ENCODE assay signal across 1 cellular context in the genomic region with DNA sequence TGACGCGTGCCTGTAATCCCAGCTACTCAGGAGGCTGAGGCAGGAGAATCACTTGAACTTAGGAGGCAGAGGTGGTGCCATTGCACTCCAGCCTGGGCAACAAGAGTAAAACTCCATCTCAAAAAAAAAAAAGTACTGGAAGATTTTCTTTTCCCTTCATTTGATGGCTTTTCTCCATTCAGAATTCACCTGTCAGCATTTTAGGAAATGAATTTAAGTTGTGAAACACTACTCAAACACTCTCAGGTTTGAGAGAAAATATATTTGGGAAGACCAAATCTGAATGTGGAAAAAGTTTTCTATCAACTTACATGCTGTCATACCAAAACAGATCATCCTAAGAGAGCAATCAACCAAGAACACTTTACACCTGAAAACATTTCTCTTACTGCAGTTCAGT.
TF ChIP-seq lines count a peak whose summit lies in the region.

No MANE protein-coding gene starts in this region.

TF ChIP-seq in H1, 55 proteins besides CTCF, POLR2A, EP300 and RAD21:
- no peak for TF ChIP-seq RNF2 (IDR thresholded peaks at IDR 0.05; ENCODE audit: borderline replicate concordance, low read depth, low read length, missing control alignments, poor library complexity, severe bottlenecking)
- no peak for TF ChIP-seq KDM1A (IDR thresholded peaks at IDR 0.05; ENCODE audit: borderline replicate concordance, low read length)
- TF ChIP-seq MAFK (IDR thresholded peaks at IDR 0.05; ENCODE audit: low read depth, low read length), result peak; percentile 7; the same call in 1 of the 2 replicates
- no peak for TF ChIP-seq EZH2 (IDR thresholded peaks at IDR 0.05; ENCODE audit: low read depth, low read length, severe bottlenecking)
- no peak for TF ChIP-seq SP2 (IDR thresholded peaks at IDR 0.05; ENCODE audit: low read length)
- TF ChIP-seq JUN (IDR thresholded peaks at IDR 0.05; ENCODE audit: low read depth, low read length), result no peak
